In the genomic region with DNA sequence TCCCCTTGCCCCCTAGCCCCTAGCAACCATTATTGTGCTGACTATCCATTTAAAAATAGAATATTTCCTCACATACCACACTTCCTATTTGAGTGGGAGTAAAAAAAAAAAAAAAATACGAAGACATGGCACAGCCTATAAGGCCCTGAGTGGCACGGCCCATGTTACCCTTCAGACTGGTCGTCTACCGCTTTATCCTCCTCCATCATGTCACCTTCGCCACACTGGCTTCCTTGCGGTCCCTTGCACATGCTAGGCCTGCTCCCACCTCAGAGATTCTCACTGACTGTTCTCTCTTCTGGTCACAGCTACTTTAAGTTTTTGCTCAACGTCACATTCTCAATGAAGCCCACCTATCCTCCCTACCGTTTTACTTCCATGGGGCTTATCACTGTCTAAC, we compare ENCODE assay signal across 24 cellular contexts.
"Had no signal": no experiment of that assay in that cellular context is flagged by ENCODE, and none has a peak within 500 bp of the region (broad histone marks: within the 10 kb centered on the region; RNA-seq: fewer than 3 reads in every experiment).

No MANE protein-coding gene starts in this region.

- H3K27ac Mint-ChIP-seq: activated CD8-positive, alpha-beta T cell treated with anti-CD3 and anti-CD28 coated beads for 36 hours; activated naive CD8-positive, alpha-beta T cell treated with anti-CD3 and anti-CD28 coated beads, Interleukin-2, amount 10 ng/mL, durations not matched to agents 7 days and 5 days; T-cell had no signal

- H3K4me1 ChIP-seq: breast epithelium had no signal

- ATAC-seq: activated CD8-positive, alpha-beta T cell treated with anti-CD3 and anti-CD28 coated beads for 36 hours; Right ventricle myocardium inferior; T-cell had no signal

- H3K9me3 ChIP-seq: adrenal gland, breast epithelium had no signal

- DNase-seq: activated CD4-positive, CD25-positive, alpha-beta regulatory T cell; activated CD8-positive, alpha-beta memory T cell treated with anti-CD3 and anti-CD28 coated beads, Interleukin-2, amount 50 U/mL, for 48 hours; activated CD8-positive, alpha-beta T cell treated with anti-CD3 and anti-CD28 coated beads for 36 hours; activated naive CD4-positive, alpha-beta T cell treated with anti-CD3 and anti-CD28 coated beads, Interleukin-2, amount 50 U/mL, for 16 hours; activated naive CD8-positive, alpha-beta T cell treated with anti-CD3 and anti-CD28 coated beads, Interleukin-2, amount 10 ng/mL, durations not matched to agents 7 days and 5 days; activated T-cell treated with anti-CD3 and anti-CD28 coated beads, Interleukin-2, amount 50 U/mL, for 1 hour; adrenal gland; anterior cingulate cortex; caudate nucleus; NCI-H1048; NCI-H146; NCI-H187 treated with DMSO at 0.1 percent for 48 hours; NCI-H2107; NCI-H2171 treated with DMSO at 0.1 percent for 48 hours; NCI-H510A treated with DMSO at 0.1 percent for 48 hours; NCI-H69; T-cell; T-helper 2 cell had no signal

- H3K4me3 ChIP-seq: adrenal gland, breast epithelium, coronary artery, SK-N-MC had no signal

- H3K4me3 Mint-ChIP-seq: activated CD8-positive, alpha-beta T cell treated with anti-CD3 and anti-CD28 coated beads for 36 hours; activated naive CD8-positive, alpha-beta T cell treated with anti-CD3 and anti-CD28 coated beads, Interleukin-2, amount 10 ng/mL, durations not matched to agents 7 days and 5 days; T-cell had no signal

- H3K36me3 ChIP-seq: adrenal gland, breast epithelium had no signal

- H3K27ac ChIP-seq: adrenal gland, breast epithelium, coronary artery, KMS-11, SK-N-MC, VCaP had no signal

- H3K4me2 ChIP-seq: KMS-11 had no signal

- H3K27me3 Mint-ChIP-seq: activated CD8-positive, alpha-beta T cell treated with anti-CD3 and anti-CD28 coated beads for 36 hours; activated naive CD8-positive, alpha-beta T cell treated with anti-CD3 and anti-CD28 coated beads, Interleukin-2, amount 10 ng/mL, durations not matched to agents 7 days and 5 days; T-cell had no signal

- H3K9me3 Mint-ChIP-seq: activated CD8-positive, alpha-beta T cell treated with anti-CD3 and anti-CD28 coated beads for 36 hours; T-cell had no signal

- H3K9ac ChIP-seq: KMS-11 had no signal

- H3K27me3 ChIP-seq: adrenal gland, breast epithelium had no signal
